8 cellular contexts compared by ENCODE assay signal in genomic region chr1:45585496-45586075, GRCh38. TPM values are rescaled to one million over a fixed set of nuclear protein-coding genes. Genes with fewer than 3 reads are reported as not detected.
DNase-seq lines count a peak whose midpoint lies in the region; ATAC-seq and TF ChIP-seq lines count a peak whose summit lies in the region.

No MANE protein-coding gene starts in this region.

- 29 to 42% (median 35%) methylated on average over 7 of the region's 7 CpGs for WGBS in stomach, 5 donors

- peak overlapping the region; percentile 91 for H3K4me3 Mint-ChIP-seq in activated CD4-positive, alpha-beta T cell treated with anti-CD3 and anti-CD28 coated beads for 36 hours
- peak overlapping the region; percentile 91 to 97 for H3K4me3 Mint-ChIP-seq in activated T-cell treated with anti-CD3 and anti-CD28 coated beads, Interleukin-2, amount 50 U/mL, for 72 hours

- H3K4me1 ChIP-seq in stomach = peaks cover 19 to 56% (median 42%) of the 10 kb centered on the region in 4 donors
- peaks cover 13 to 44% of the 10 kb centered on the region in 2 donors for H3K4me1 ChIP-seq in left lung

- H3K36me3 ChIP-seq in stomach = no peaks in the 10 kb centered on the region
- H3K36me3 ChIP-seq in left lung = no peaks in the 10 kb centered on the region

- TF ChIP-seq POLR2A in stomach (IDR thresholded peaks at IDR 0.05) = no peak

- H3K27me3 ChIP-seq in stomach (no peaks in the 10 kb centered on the region), left lung (no peaks in the 10 kb centered on the region)

- no peak for DNase-seq in activated CD4-positive, alpha-beta T cell treated with anti-CD3 and anti-CD28 coated beads for 36 hours
- no peak for DNase-seq in activated CD4-positive, alpha-beta T cell treated with anti-CD3 and anti-CD28 coated beads, Interleukin-2, amount 50 U/mL, for 1 hour
- DNase-seq in activated T-cell treated with anti-CD3 and anti-CD28 coated beads, Interleukin-2, amount 50 U/mL, for 72 hours = peak in 1 of 2 donors; percentile 10
- DNase-seq in stomach (no peak), left lung (no peak), putamen (ENCODE audit: low spot score) (no peak)

- POLR2A ChIA-PET in activated CD4-positive, alpha-beta T cell treated with anti-CD3 and anti-CD28 coated beads for 36 hours (lab: Charles Lee) = interaction anchor here (0.7 to 3.9 kb wide), 10 partner anchors 9 to 803 kb away, joined by 3 to 36 read pairs (median 4); partner anchors contain the start of genes CCDC163, GPBP1L1, MMACHC and MUTYH

- H3K27ac Mint-ChIP-seq in activated CD4-positive, alpha-beta T cell treated with anti-CD3 and anti-CD28 coated beads for 36 hours = peak overlapping the region; percentile 65
- peak overlapping the region; percentile 94 for H3K27ac Mint-ChIP-seq in activated T-cell treated with anti-CD3 and anti-CD28 coated beads, Interleukin-2, amount 50 U/mL, for 72 hours

- no peak for ATAC-seq in activated CD4-positive, alpha-beta T cell treated with anti-CD3 and anti-CD28 coated beads for 36 hours
- no peak for ATAC-seq in activated T-cell treated with anti-CD3 and anti-CD28 coated beads, Interleukin-2, amount 50 U/mL, for 72 hours (replicated peaks in 1 of 2)
- ATAC-seq in HG03378 (IDR thresholded peaks at IDR 0.05; ENCODE audit: unreplicated experiment) (no peak), left lung (no peak)

- H3K4me1 Mint-ChIP-seq in activated CD4-positive, alpha-beta T cell treated with anti-CD3 and anti-CD28 coated beads for 36 hours = peaks cover 28% of the 10 kb centered on the region
- H3K4me1 Mint-ChIP-seq in activated T-cell treated with anti-CD3 and anti-CD28 coated beads, Interleukin-2, amount 50 U/mL, for 72 hours (ENCODE audit: low read depth) = peaks cover 49% of the 10 kb centered on the region

- intact Hi-C loops in activated CD4-positive, alpha-beta T cell treated with anti-CD3 and anti-CD28 coated beads for 36 hours (cut with DNase I, micrococcal nuclease) = loop anchor here in 1 of 2 experiments (1.0 to 10.0 kb wide), 2 partner anchors 63 to 851 kb away; partner anchors contain the start of genes KIF2C and RNU5D-1
- intact Hi-C loops in stomach (cut with DNase I; ENCODE audit: low total_unique reads) (no loop called here), left lung (cut with DNase I) (no loop called here)

- CTCF ChIA-PET in activated CD4-positive, alpha-beta T cell treated with anti-CD3 and anti-CD28 coated beads for 36 hours (lab: Charles Lee) = interaction anchor here (0.8 to 1.4 kb wide), 4 partner anchors 225 to 280 kb away, joined by 3 to 4 read pairs (median 4); partner anchors contain the start of gene MUTYH

- H3K9me3 ChIP-seq in iPS-18c (ENCODE audit: control insufficient read depth, insufficient read depth, low read length) (no peaks in the 10 kb centered on the region), stomach (no peaks in the 10 kb centered on the region), left lung (no peaks in the 10 kb centered on the region)

- peak overlapping the region in 4 of 5 donors; percentile 93 to 96 (median 96) for H3K27ac ChIP-seq in stomach
- peak overlapping the region in 1 of 2 donors; percentile 93 for H3K27ac ChIP-seq in left lung

- H3K4me3 ChIP-seq in iPS-18c (ENCODE audit: insufficient read depth, low read depth, low read length) (peak overlapping the region; percentile 99), stomach (peak overlapping the region; percentile 99 to 100 (median 100)), left lung (peak overlapping the region in 1 of 2 donors; percentile 100)

- H3K9me3 Mint-ChIP-seq in activated CD4-positive, alpha-beta T cell treated with anti-CD3 and anti-CD28 coated beads for 36 hours (ENCODE audit: low read depth) = no peaks in the 10 kb centered on the region
- H3K9me3 Mint-ChIP-seq in activated T-cell treated with anti-CD3 and anti-CD28 coated beads, Interleukin-2, amount 50 U/mL, for 72 hours = no peaks in the 10 kb centered on the region

- no peaks in the 10 kb centered on the region for H3K27me3 Mint-ChIP-seq in activated CD4-positive, alpha-beta T cell treated with anti-CD3 and anti-CD28 coated beads for 36 hours
- no peaks in the 10 kb centered on the region for H3K27me3 Mint-ChIP-seq in activated T-cell treated with anti-CD3 and anti-CD28 coated beads, Interleukin-2, amount 50 U/mL, for 72 hours (ENCODE audit: low read depth)

- peaks cover 7% of the 10 kb centered on the region for H3K36me3 Mint-ChIP-seq in activated CD4-positive, alpha-beta T cell treated with anti-CD3 and anti-CD28 coated beads for 36 hours (ENCODE audit: low read depth)
- peaks cover 7 to 16% of the 10 kb centered on the region in 2 donors for H3K36me3 Mint-ChIP-seq in activated T-cell treated with anti-CD3 and anti-CD28 coated beads, Interleukin-2, amount 50 U/mL, for 72 hours (ENCODE audit: insufficient read depth in 2 of 2)

- TF ChIP-seq EP300 in stomach (IDR thresholded peaks at IDR 0.05) = no peak

- TF ChIP-seq CTCF in stomach (IDR thresholded peaks at IDR 0.05) (no peak), left lung (IDR thresholded peaks at IDR 0.05) (no peak)

RNA-seq across cellular contexts. Expression of gene NASP, which starts 1.7 kb away (rescaled TPM):
- 100 to 1,000 TPM; 228 to 282 TPM for total RNA-seq in activated CD4-positive, alpha-beta T cell treated with anti-CD3 and anti-CD28 coated beads for 36 hours
- total RNA-seq in activated T-cell treated with anti-CD3 and anti-CD28 coated beads, Interleukin-2, amount 50 U/mL, for 72 hours = 100 to 1,000 TPM; 214 to 241 TPM
- total RNA-seq in stomach = 100 to 1,000 TPM in 2 of 5 donors, 10 to 100 TPM in 3; 14.0 to 107 (median 51.8) TPM
- polyA plus RNA-seq in stomach = 100 to 1,000 TPM in 1 of 3 donors, 10 to 100 TPM in 2; 78.7 to 119 (median 79.9) TPM
- total RNA-seq in left lung = 10 to 100 TPM; 57.6 to 71.6 TPM

RNA-seq across cellular contexts. Expression of gene AKR1A1, which starts 35.0 kb away (rescaled TPM):
- total RNA-seq in activated CD4-positive, alpha-beta T cell treated with anti-CD3 and anti-CD28 coated beads for 36 hours = 100 to 1,000 TPM; 140 to 181 TPM
- 100 to 1,000 TPM; 155 to 178 TPM for total RNA-seq in activated T-cell treated with anti-CD3 and anti-CD28 coated beads, Interleukin-2, amount 50 U/mL, for 72 hours
- total RNA-seq in stomach (100 to 1,000 TPM in 4 of 5 donors, 10 to 100 TPM in 1; 10.5 to 203 (median 141) TPM), left lung (100 to 1,000 TPM; 183 to 258 TPM)
- 100 to 1,000 TPM; 192 to 246 (median 212) TPM for polyA plus RNA-seq in stomach

RNA-seq across cellular contexts. Expression of gene CCDC17, which starts 38.3 kb away (rescaled TPM):
- 1 to 10 TPM; 1.0 to 1.6 TPM for total RNA-seq in activated CD4-positive, alpha-beta T cell treated with anti-CD3 and anti-CD28 coated beads for 36 hours
- total RNA-seq in activated T-cell treated with anti-CD3 and anti-CD28 coated beads, Interleukin-2, amount 50 U/mL, for 72 hours = 1 to 10 TPM; 5.2 to 5.9 TPM
- total RNA-seq in stomach (10 to 100 TPM in 2 of 5 donors, 1 to 10 TPM in 2, not detected in 1; 5.1 to 17.1 (median 11.1) TPM), left lung (10 to 100 TPM in 1 of 2 donors, under 1 TPM in 1; 0.70 to 16.2 TPM)
- under 1 TPM in 2 of 3 donors, not detected in 1; 0.68 to 0.83 TPM for polyA plus RNA-seq in stomach
